Comparison of ENCODE assay signal across 25 cellular contexts in genomic region chr14:23564181-23564812, GRCh38. TPM values are rescaled to one million over a fixed set of nuclear protein-coding genes. Genes with fewer than 3 reads are reported as not detected.
DNase-seq lines count a peak whose midpoint lies in the region; ATAC-seq, FAIRE-seq and TF ChIP-seq lines count a peak whose summit lies in the region.
"Had no signal": no experiment of that assay in that cellular context is flagged by ENCODE, and none has a peak within 500 bp of the region (broad histone marks: within the 10 kb centered on the region; RNA-seq: fewer than 3 reads in every experiment).

No MANE protein-coding gene starts in this region.

- no peak for TF ChIP-seq CTCF in CD4-positive, alpha-beta T cell (IDR thresholded peaks at IDR 0.05)
- TF ChIP-seq CTCF in H1 (IDR thresholded peaks at IDR 0.05; ENCODE audit: control extremely low read depth in 1 of 3, insufficient read depth in 1 of 3, low read depth in 1 of 3, low read length in 3 of 3) (no peak), osteoblast (IDR thresholded peaks at IDR 0.05; ENCODE audit: extremely low read depth, low read depth, low read length) (no peak), left lung (IDR thresholded peaks at IDR 0.05) (no peak)

- H3K9ac ChIP-seq in H1 (replicated peaks in 1 of 4; ENCODE audit: extremely low read depth in 1 of 4, low read depth in 3 of 4, low read length in 3 of 4): no peak overlapping the region
- H3K9ac ChIP-seq in trophoblast cell (ENCODE audit: low read length): no peak overlapping the region
- H3K9ac ChIP-seq: KMS-11, parathyroid adenoma had no signal

- H3K4me2 ChIP-seq in H1 (ENCODE audit: insufficient read depth in 1 of 2, low read depth in 2 of 2, low read length in 2 of 2) (no peak overlapping the region), osteoblast (ENCODE audit: insufficient read depth, low read length) (no peak overlapping the region), trophoblast cell (ENCODE audit: low read length) (no peak overlapping the region)
- H3K4me2 ChIP-seq: KMS-11 had no signal

- peak in 1 of 2 experiments; percentile 71; a peak in 1 of 3 replicates for TF ChIP-seq POLR2A in H1 (IDR thresholded peaks at IDR 0.05; ENCODE audit: control extremely low read depth in 1 of 2, low read depth in 2 of 2, low read length in 2 of 2)

- H3K4me1 Mint-ChIP-seq in CD4-positive, alpha-beta T cell (ENCODE audit: low read depth): peaks cover 52% of the 10 kb centered on the region
- peaks cover 18 to 38% (median 22%) of the 10 kb centered on the region in 3 donors for H3K4me1 Mint-ChIP-seq in IgD-negative memory B cell

- H3K23me2 ChIP-seq in H1 (ENCODE audit: low read depth, low read length): peaks cover 7% of the 10 kb centered on the region; the same call in 1 of the 2 replicates

- WGBS in H1 (ENCODE audit: extremely low coverage in 1 of 2, insufficient coverage in 1 of 2, insufficient read length in 1 of 2, insufficient replicate concordance in 2 of 2, low coverage in 1 of 2, low lambda C conversion rate in 2 of 2, missing lambda C conversion rate in 1 of 2), 2 experiments: 95% methylated on average over 13 of the region's 13 CpGs; no CpG with 5 or more reads in 1 of the 2 experiments
- WGBS in trophoblast cell (ENCODE audit: extremely low coverage, insufficient coverage, insufficient read length): no CpG with 5 or more reads among the region's 13 CpGs

- H4K5ac ChIP-seq in H1 (ENCODE audit: insufficient read length, low read depth, low read length): no peak overlapping the region

- H3K27me3 ChIP-seq in CD4-positive, alpha-beta T cell (ENCODE audit: control insufficient read depth, insufficient read depth, low read length): no peaks in the 10 kb centered on the region
- H3K27me3 ChIP-seq in H1 (replicated peaks in 1 of 4; ENCODE audit: control insufficient read depth in 3 of 4, extremely low read depth in 1 of 4, insufficient read depth in 3 of 4, low read length in 3 of 4): no peaks in the 10 kb centered on the region
- H3K27me3 ChIP-seq in osteoblast (ENCODE audit: insufficient read depth, low read length): peaks cover 3% of the 10 kb centered on the region
- H3K27me3 ChIP-seq in left lung: no peaks in the 10 kb centered on the region
- H3K27me3 ChIP-seq in trophoblast cell (ENCODE audit: insufficient read depth, low read length): no peaks in the 10 kb centered on the region
- H3K27me3 ChIP-seq: uterus had no signal

- H2AFZ ChIP-seq in H1 (ENCODE audit: low read length) (no peak overlapping the region), osteoblast (ENCODE audit: low read length) (no peak overlapping the region), trophoblast cell (ENCODE audit: insufficient read depth, low read length, poor library complexity) (no peak overlapping the region)
- H2AFZ ChIP-seq: parathyroid adenoma had no signal

- H3K36me3 ChIP-seq in H1 (ENCODE audit: control insufficient read depth in 2 of 4, insufficient read depth in 4 of 4, low read length in 3 of 4) (peaks cover 11 to 27% (median 17%) of the 10 kb centered on the region in 4 experiments; a peak in 7 of 8 replicates), osteoblast (ENCODE audit: insufficient read depth, low read length) (peaks cover 12% of the 10 kb centered on the region), left lung (peaks cover 0 to 68% of the 10 kb centered on the region in 2 donors), trophoblast cell (ENCODE audit: control insufficient read depth in 1 of 2, insufficient read depth in 2 of 2, low read length in 2 of 2) (peaks cover 57 to 62% of the 10 kb centered on the region in 2 experiments)
- H3K36me3 ChIP-seq: uterus had no signal

- no peak overlapping the region for H2BK15ac ChIP-seq in H1 (ENCODE audit: low read length)

- no peak overlapping the region for H3K27ac Mint-ChIP-seq in CD4-positive, alpha-beta T cell
- H3K27ac Mint-ChIP-seq in IgD-negative memory B cell: peak overlapping the region in 2 of 3 donors; percentile 2 to 53
- H3K27ac Mint-ChIP-seq: dendritic cell treated with granulocyte-macrophage colony-stimulating factor and Interleukin-4, amounts not matched to agents 40 ng/mL and 50 ng/mL, for 4 days had no signal

- H2BK12ac ChIP-seq in H1 (ENCODE audit: low read depth, low read length): no peak overlapping the region
- H2BK12ac ChIP-seq in trophoblast cell (ENCODE audit: low read length): no peak overlapping the region

- H3K79me1 ChIP-seq in H1 (ENCODE audit: low read depth, low read length) (no peaks in the 10 kb centered on the region), trophoblast cell (ENCODE audit: low read length) (peaks cover 7% of the 10 kb centered on the region)

- H3K79me2 ChIP-seq in H1 (ENCODE audit: control insufficient read depth in 1 of 2, insufficient read depth in 2 of 2, low read length in 2 of 2): no peaks in the 10 kb centered on the region
- no peaks in the 10 kb centered on the region for H3K79me2 ChIP-seq in osteoblast (ENCODE audit: insufficient read depth, low read length)
- H3K79me2 ChIP-seq in trophoblast cell (ENCODE audit: control insufficient read depth, insufficient read depth, low read length, poor library complexity): peaks cover 5% of the 10 kb centered on the region
- H3K79me2 ChIP-seq: parathyroid adenoma had no signal

- no peak overlapping the region for H3K27ac ChIP-seq in CD4-positive, alpha-beta T cell (ENCODE audit: low read depth, low read length)
- no peak overlapping the region for H3K27ac ChIP-seq in H1 (ENCODE audit: low read depth, low read length)
- no peak overlapping the region for H3K27ac ChIP-seq in osteoblast (ENCODE audit: low read depth, low read length)
- H3K27ac ChIP-seq in left lung: no peak overlapping the region
- no peak overlapping the region for H3K27ac ChIP-seq in trophoblast cell (ENCODE audit: low read depth, low read length)
- H3K27ac ChIP-seq: KMS-11, parathyroid adenoma, uterus had no signal

- H3K27me3 Mint-ChIP-seq in CD4-positive, alpha-beta T cell: no peaks in the 10 kb centered on the region
- H3K27me3 Mint-ChIP-seq in IgD-negative memory B cell: no peaks in the 10 kb centered on the region
- H3K27me3 Mint-ChIP-seq: CD4-positive, alpha-beta memory T cell; dendritic cell treated with granulocyte-macrophage colony-stimulating factor and Interleukin-4, amounts not matched to agents 40 ng/mL and 50 ng/mL, for 4 days had no signal

- intact Hi-C loops in CD4-positive, alpha-beta T cell (cut with DNase I, micrococcal nuclease): loop anchor here in 1 of 2 experiments (5.0 to 10.0 kb wide), 4 partner anchors 242 to 551 kb away; partner anchors contain the start of genes ACIN1, C14orf119, DCAF11 and NRL
- intact Hi-C loops in left lung (cut with DNase I): loop anchor here in 1 of 2 donors (5.0 kb wide), 1 partner anchor 87 kb away; no protein-coding TSS in a partner anchor

- peaks cover 70% of the 10 kb centered on the region for H3K36me3 Mint-ChIP-seq in CD4-positive, alpha-beta T cell (ENCODE audit: low read depth)
- peaks cover 3% of the 10 kb centered on the region for H3K36me3 Mint-ChIP-seq in IgD-negative memory B cell

- no peak overlapping the region for H2BK20ac ChIP-seq in H1 (ENCODE audit: low read length)

- H4K8ac ChIP-seq in H1 (ENCODE audit: extremely low read depth, insufficient read depth, low read length): no peak overlapping the region
- H4K8ac ChIP-seq in trophoblast cell (ENCODE audit: low read depth, low read length): no peak overlapping the region

- H4K20me1 ChIP-seq in H1 (replicated peaks in 1 of 2; ENCODE audit: control insufficient read depth in 1 of 2, insufficient read depth in 2 of 2, low read length in 2 of 2) (peaks cover 0 to 5% of the 10 kb centered on the region in 2 experiments), osteoblast (ENCODE audit: insufficient read depth, low read length) (peaks cover 14% of the 10 kb centered on the region)

- H2AK5ac ChIP-seq in H1 (ENCODE audit: low read depth, low read length) (no peak overlapping the region), trophoblast cell (ENCODE audit: low read length) (no peak overlapping the region)

- no peaks in the 10 kb centered on the region for H3K9me3 ChIP-seq in CD4-positive, alpha-beta T cell (ENCODE audit: control insufficient read depth, low read length)
- H3K9me3 ChIP-seq in H1 (ENCODE audit: insufficient read depth in 2 of 2, low read depth in 1 of 2, low read length in 1 of 2) (no peaks in the 10 kb centered on the region), osteoblast (ENCODE audit: low read depth, low read length) (no peaks in the 10 kb centered on the region), left lung (no peaks in the 10 kb centered on the region), trophoblast cell (ENCODE audit: insufficient read depth, low read depth, low read length) (peaks cover 7% of the 10 kb centered on the region)
- H3K9me3 ChIP-seq: uterus had no signal

- peak overlapping the region; percentile 72 for H3K4me3 Mint-ChIP-seq in CD4-positive, alpha-beta T cell
- H3K4me3 Mint-ChIP-seq in IgD-negative memory B cell: peak overlapping the region in 3 of 4 donors; percentile 39 to 72 (median 63)
- H3K4me3 Mint-ChIP-seq: dendritic cell treated with granulocyte-macrophage colony-stimulating factor and Interleukin-4, amounts not matched to agents 40 ng/mL and 50 ng/mL, for 4 days had no signal

- H3K14ac ChIP-seq in H1 (ENCODE audit: insufficient read length) (no peak overlapping the region), trophoblast cell (ENCODE audit: low read length) (no peak overlapping the region)

- H3K4me1 ChIP-seq in H1 (replicated peaks in 1 of 4; ENCODE audit: control insufficient read depth in 3 of 4, insufficient read depth in 4 of 4, low read length in 3 of 4) (peaks cover 6 to 21% (median 8%) of the 10 kb centered on the region in 4 experiments; a peak in 6 of 7 replicates), osteoblast (ENCODE audit: insufficient read depth, low read length) (peaks cover 18% of the 10 kb centered on the region), left lung (peaks cover 17 to 41% of the 10 kb centered on the region in 2 donors), trophoblast cell (ENCODE audit: control insufficient read depth in 1 of 2, insufficient read depth in 2 of 2, low read length in 2 of 2) (peaks cover 5 to 8% of the 10 kb centered on the region in 2 experiments)
- H3K4me1 ChIP-seq: uterus had no signal

- TF ChIP-seq EP300 in H1 (IDR thresholded peaks at IDR 0.05; ENCODE audit: borderline replicate concordance in 1 of 2, low read depth in 2 of 2, low read length in 2 of 2): no peak

- H3K23ac ChIP-seq in H1 (ENCODE audit: insufficient read length) (no peak overlapping the region), trophoblast cell (ENCODE audit: low read length) (no peak overlapping the region)

- TF ChIP-seq RAD21 in H1 (IDR thresholded peaks at IDR 0.05 in 1 of 2, conservative IDR thresholded peaks at IDR 0.05 in 1 of 2; ENCODE audit: low read depth in 2 of 2, low read length in 2 of 2): no peak

- ATAC-seq in CD4-positive, alpha-beta T cell (ENCODE audit: poor library complexity): no peak
- no peak for ATAC-seq in left lung
- ATAC-seq: sciatic nerve had no signal

- no peak for FAIRE-seq in H1 (lab: Jason Lieb, UNC)
- FAIRE-seq: bronchial epithelial cell, GM18507 had no signal

- DNase-seq in CD4-positive, alpha-beta T cell: no peak
- DNase-seq in H1 (ENCODE audit: low read depth in 1 of 2, low spot score in 2 of 2): no peak
- DNase-seq in osteoblast (ENCODE audit: insufficient read length, low spot score, missing footprints): peak; percentile 71
- no peak for DNase-seq in NCI-H345 treated with DMSO at 0.1 percent for 48 hours (lab: John Stamatoyannopoulos, UW; ENCODE audit: unreplicated experiment)
- DNase-seq in left lung: no peak
- DNase-seq in trophoblast cell: no peak
- DNase-seq: activated CD4-positive, alpha-beta T cell treated with anti-CD3 and anti-CD28 coated beads for 1 hour; activated CD8-positive, alpha-beta memory T cell treated with anti-CD3 and anti-CD28 coated beads for 24 hours; CD4-positive, alpha-beta memory T cell; kidney glomerular epithelial cell; mammary epithelial cell; OCI-M1; SIG-M5; stimulated activated CD4-positive, alpha-beta T cell treated with anti-CD3 and anti-CD28 coated beads, Interleukin-15, amount 100 ng/mL, for 24 hours; stimulated activated CD8-positive, alpha-beta memory T cell treated with anti-CD3 and anti-CD28 coated beads, Interleukin-4, amount 100 ng/mL, for 48 hours; uterus had no signal

- H3K9me3 Mint-ChIP-seq in CD4-positive, alpha-beta T cell: no peaks in the 10 kb centered on the region
- H3K9me3 Mint-ChIP-seq in IgD-negative memory B cell: no peaks in the 10 kb centered on the region
- H3K9me3 Mint-ChIP-seq: CD4-positive, alpha-beta memory T cell; dendritic cell treated with granulocyte-macrophage colony-stimulating factor and Interleukin-4, amounts not matched to agents 40 ng/mL and 50 ng/mL, for 4 days had no signal

- H3K18ac ChIP-seq in H1 (ENCODE audit: extremely low read depth, low read length) (no peak overlapping the region), trophoblast cell (ENCODE audit: low read length) (no peak overlapping the region)

- H4K91ac ChIP-seq in H1 (replicated peaks; ENCODE audit: insufficient read length, low read length) (no peak overlapping the region), trophoblast cell (ENCODE audit: low read depth, low read length) (no peak overlapping the region)

- H2BK5ac ChIP-seq in H1 (ENCODE audit: low read depth, low read length) (no peak overlapping the region), trophoblast cell (ENCODE audit: low read depth, low read length, poor library complexity) (no peak overlapping the region)

- H3K4ac ChIP-seq in H1 (replicated peaks; ENCODE audit: insufficient read length, low read depth, low read length) (no peak overlapping the region), trophoblast cell (ENCODE audit: low read depth, low read length) (no peak overlapping the region)

- POLR2A ChIA-PET in CD4-positive, alpha-beta T cell (lab: Charles Lee): no interaction called here
- POLR2A ChIA-PET in H1 (lab: Charles Lee; ENCODE audit: partially characterized antibody): interaction anchor here (1.1 to 52.7 kb wide), 5 partner anchors 6 to 85 kb away, joined by 3 to 1523 read pairs (median 40); partner anchors contain the start of genes JPH4, NGDN, THTPA and ZFHX2

- no peak overlapping the region for H3K56ac ChIP-seq in H1 (replicated peaks; ENCODE audit: insufficient read length, low read depth, low read length)

- H4K12ac ChIP-seq in trophoblast cell (ENCODE audit: low read depth, low read length): no peak overlapping the region

- H2BK120ac ChIP-seq in H1 (replicated peaks; ENCODE audit: low read depth, low read length): no peak overlapping the region
- H2BK120ac ChIP-seq in trophoblast cell (ENCODE audit: insufficient read depth, low read length, poor library complexity): no peak overlapping the region

- CTCF ChIA-PET in CD4-positive, alpha-beta T cell (lab: Charles Lee): interaction anchor here (6.0 kb wide), 1 partner anchor 85 kb away, joined by 67 read pairs; no protein-coding TSS in a partner anchor
- CTCF ChIA-PET in H1 (lab: Charles Lee; ENCODE audit: partially characterized antibody): interaction anchor here (0.8 to 70.5 kb wide), 7 partner anchors 8 to 87 kb away, joined by 3 to 2092 read pairs (median 11); partner anchors contain the start of gene NGDN

- no peak overlapping the region for H3K4me3 ChIP-seq in H1 (ENCODE audit: extremely low read depth in 1 of 4, insufficient read depth in 2 of 4, low read depth in 3 of 4, low read length in 4 of 4)
- no peak overlapping the region for H3K4me3 ChIP-seq in osteoblast (ENCODE audit: insufficient read depth, low read length)
- no peak overlapping the region for H3K4me3 ChIP-seq in left lung
- no peak overlapping the region for H3K4me3 ChIP-seq in trophoblast cell (ENCODE audit: low read depth, low read length)
- H3K4me3 ChIP-seq: uterus had no signal

RNA-seq across cellular contexts. Expression of gene AP1G2, which starts 3.3 kb away (rescaled TPM):
- total RNA-seq in CD4-positive, alpha-beta T cell: 100 to 1,000 TPM; 193 to 198 TPM
- polyA plus RNA-seq in IgD-negative memory B cell: 119 TPM
- 70.1 and 70.9 TPM in 2 replicates for total RNA-seq in H1 (2021; fragmentation: NEBNext Ultra II Directional; extraction: Animal tissue kit (Norgen Biotek cat#: 25700))
- polyA plus RNA-seq in H1 (2011; rRNA removed): 134 and 162 TPM in 2 replicates
- 149 TPM for polyA plus RNA-seq in H1 (2011; cell fraction: cytosol; rRNA removed)
- polyA plus RNA-seq in H1 (2011; cell fraction: nucleus; rRNA removed): 1,259 TPM
- 88.4 to 117 TPM (median 102 TPM) in 4 replicates for polyA plus RNA-seq in H1 (2012, experiment 1 of 2)
- polyA plus RNA-seq in H1 (2012, experiment 2 of 2): 65.4 TPM
- polyA plus RNA-seq in H1 (2013, experiment 1 of 2): 65.1 TPM
- 60.0 TPM for polyA plus RNA-seq in H1 (2013, experiment 2 of 2)
- polyA minus RNA-seq in H1 (2011; rRNA and poly(A)+ RNA removed): 116 and 124 TPM in 2 replicates
- polyA minus RNA-seq in H1 (2011; cell fraction: cytosol; rRNA and poly(A)+ RNA removed): 57.8 TPM
- 206 TPM for polyA minus RNA-seq in H1 (2011; cell fraction: nucleus; rRNA and poly(A)+ RNA removed)
- total RNA-seq in osteoblast: 7.7 and 10.9 TPM in 2 replicates
- 100 to 1,000 TPM in 1 of 2 donors, 10 to 100 TPM in 1; 93.7 to 121 TPM for total RNA-seq in left lung
- polyA plus RNA-seq in trophoblast cell (2013): 91.9 and 92.6 TPM in 2 replicates

RNA-seq across cellular contexts. Expression of gene THTPA, which starts 8.2 kb away (rescaled TPM):
- total RNA-seq in CD4-positive, alpha-beta T cell: 10 to 100 TPM; 13.0 to 13.4 TPM
- polyA plus RNA-seq in IgD-negative memory B cell (18.1 TPM), H1 (2011; rRNA removed) (19.0 and 23.4 TPM in 2 replicates)
- total RNA-seq in H1 (2021; fragmentation: NEBNext Ultra II Directional; extraction: Animal tissue kit (Norgen Biotek cat#: 25700)): 14.8 and 16.6 TPM in 2 replicates
- polyA plus RNA-seq in H1 (2011; cell fraction: cytosol; rRNA removed): 16.2 TPM
- polyA plus RNA-seq in H1 (2011; cell fraction: nucleus; rRNA removed): 16.0 TPM
- polyA plus RNA-seq in H1 (2012, experiment 1 of 2): 14.7 to 21.8 TPM (median 19.2 TPM) in 4 replicates
- 25.1 TPM for polyA plus RNA-seq in H1 (2012, experiment 2 of 2)
- 7.0 TPM for polyA plus RNA-seq in H1 (2013, experiment 1 of 2)
- polyA plus RNA-seq in H1 (2013, experiment 2 of 2): 8.4 TPM
- 16.4 and 30.4 TPM in 2 replicates for polyA minus RNA-seq in H1 (2011; rRNA and poly(A)+ RNA removed)
- polyA minus RNA-seq in H1 (2011; cell fraction: cytosol; rRNA and poly(A)+ RNA removed): 6.2 TPM
- 14.0 TPM for polyA minus RNA-seq in H1 (2011; cell fraction: nucleus; rRNA and poly(A)+ RNA removed)
- total RNA-seq in osteoblast (27.4 and 27.5 TPM in 2 replicates), left lung (10 to 100 TPM; 15.2 to 20.3 TPM)
- polyA plus RNA-seq in trophoblast cell (2013): 2.4 and 2.5 TPM in 2 replicates

RNA-seq across cellular contexts. Expression of gene ZFHX2, which starts 12.7 kb away (rescaled TPM):
- under 1 TPM; 0.19 to 0.22 TPM for total RNA-seq in CD4-positive, alpha-beta T cell
- polyA plus RNA-seq in IgD-negative memory B cell: 0.26 TPM
- 27.0 and 28.6 TPM in 2 replicates for total RNA-seq in H1 (2021; fragmentation: NEBNext Ultra II Directional; extraction: Animal tissue kit (Norgen Biotek cat#: 25700))
- 2.7 and 3.7 TPM in 2 replicates for polyA plus RNA-seq in H1 (2011; rRNA removed)
- polyA plus RNA-seq in H1 (2011; cell fraction: cytosol; rRNA removed): 1.7 TPM
- polyA plus RNA-seq in H1 (2011; cell fraction: nucleus; rRNA removed): 7.3 TPM
- 14.7 to 22.4 TPM (median 19.8 TPM) in 4 replicates for polyA plus RNA-seq in H1 (2012, experiment 1 of 2)
- polyA plus RNA-seq in H1 (2012, experiment 2 of 2): 7.9 TPM
- 13.2 TPM for polyA plus RNA-seq in H1 (2013, experiment 1 of 2)
- 12.1 TPM for polyA plus RNA-seq in H1 (2013, experiment 2 of 2)
- 6.0 and 8.5 TPM in 2 replicates for polyA minus RNA-seq in H1 (2011; rRNA and poly(A)+ RNA removed)
- polyA minus RNA-seq in H1 (2011; cell fraction: cytosol; rRNA and poly(A)+ RNA removed): 15.5 TPM
- 13.7 TPM for polyA minus RNA-seq in H1 (2011; cell fraction: nucleus; rRNA and poly(A)+ RNA removed)
- 0.59 and 0.72 TPM in 2 replicates for total RNA-seq in osteoblast
- 1 to 10 TPM; 2.9 to 3.1 TPM for total RNA-seq in left lung
- polyA plus RNA-seq in trophoblast cell (2013): 1.1 and 1.2 TPM in 2 replicates
- polyA plus RNA-seq: CD4-positive, alpha-beta memory T cell had no signal

RNA-seq across cellular contexts. Expression of gene JPH4, which starts 14.3 kb away (rescaled TPM):
- total RNA-seq in CD4-positive, alpha-beta T cell: not detected
- polyA plus RNA-seq in IgD-negative memory B cell: 0.15 TPM
- total RNA-seq in H1 (2021; fragmentation: NEBNext Ultra II Directional; extraction: Animal tissue kit (Norgen Biotek cat#: 25700)): 46.4 and 46.7 TPM in 2 replicates
- 23.9 and 35.0 TPM in 2 replicates for polyA plus RNA-seq in H1 (2011; rRNA removed)
- polyA plus RNA-seq in H1 (2011; cell fraction: cytosol; rRNA removed): 31.2 TPM
- polyA plus RNA-seq in H1 (2011; cell fraction: nucleus; rRNA removed): 48.6 TPM
- polyA plus RNA-seq in H1 (2012, experiment 1 of 2): 20.3 to 33.0 TPM (median 27.2 TPM) in 4 replicates
- 23.3 TPM for polyA plus RNA-seq in H1 (2012, experiment 2 of 2)
- polyA plus RNA-seq in H1 (2013, experiment 1 of 2): 23.9 TPM
- 23.3 TPM for polyA plus RNA-seq in H1 (2013, experiment 2 of 2)
- 11.2 and 13.2 TPM in 2 replicates for polyA minus RNA-seq in H1 (2011; rRNA and poly(A)+ RNA removed)
- 19.1 TPM for polyA minus RNA-seq in H1 (2011; cell fraction: cytosol; rRNA and poly(A)+ RNA removed)
- polyA minus RNA-seq in H1 (2011; cell fraction: nucleus; rRNA and poly(A)+ RNA removed): 24.3 TPM
- total RNA-seq in osteoblast: not detected in 2 replicates
- 1 to 10 TPM; 1.3 TPM for total RNA-seq in left lung
- 0.03 TPM in 1 of 2 replicates, not detected in the other for polyA plus RNA-seq in trophoblast cell (2013)
- total RNA-seq: bronchial epithelial cell; CD4-positive, alpha-beta memory T cell; G401; glomerular endothelial cell had no signal
